Comparison of ENCODE assay signal across 6 cellular contexts in genomic region chr17:39925282-39926134, GRCh38. TPM values are rescaled to one million over a fixed set of nuclear protein-coding genes. Genes with fewer than 3 reads are reported as not detected.
A peak's percentile ranks its signal among the peaks of the same experiment; 100 is the strongest.
DNase-seq lines count a peak whose midpoint lies in the region; ATAC-seq and TF ChIP-seq lines count a peak whose summit lies in the region.

No MANE protein-coding gene starts in this region.

- H3K4me3 ChIP-seq in BLaER1 (peak overlapping the region; percentile 88), hepatocyte (no peak overlapping the region), psoas muscle (no peak overlapping the region), tibial artery (no peak overlapping the region)

- H2AFZ ChIP-seq in hepatocyte, result no peak overlapping the region

- H3K4me2 ChIP-seq in BLaER1 (peak overlapping the region; percentile 98), hepatocyte (peak overlapping the region; percentile 97)

- H3K36me3 ChIP-seq in BLaER1 (peaks cover 38% of the 10 kb centered on the region), hepatocyte (replicated peaks; ENCODE audit: insufficient read depth, low read depth) (no peaks in the 10 kb centered on the region), psoas muscle (ENCODE audit: insufficient read depth in 1 of 2, low read depth in 1 of 2) (peaks cover 0 to 37% of the 10 kb centered on the region in 2 donors), tibial artery (peaks cover 14 to 39% (median 37%) of the 10 kb centered on the region in 3 donors)

- whole genome bisulfite sequencing in hepatocyte (ENCODE audit: low lambda C conversion rate, missing lambda C conversion rate), result 74% methylated on average over 11 of the region's 11 CpGs
- 83 to 86% (median 83%) methylated on average over 11 of the region's 11 CpGs for WGBS in psoas muscle, 3 donors

- TF ChIP-seq CTCF in hepatocyte (IDR thresholded peaks at IDR 0.05; ENCODE audit: poor library complexity), result no peak
- no peak for TF ChIP-seq CTCF in psoas muscle (IDR thresholded peaks at IDR 0.05)
- TF ChIP-seq CTCF in tibial artery (IDR thresholded peaks at IDR 0.05), result no peak

- H3K27ac ChIP-seq in BLaER1 (peak overlapping the region; percentile 85), hepatocyte (peak overlapping the region; percentile 95), psoas muscle (no peak overlapping the region), tibial artery (no peak overlapping the region)

- H3K27me3 ChIP-seq in BLaER1 (no peaks in the 10 kb centered on the region), hepatocyte (no peaks in the 10 kb centered on the region), psoas muscle (ENCODE audit: insufficient read depth in 3 of 3, low read length in 2 of 3) (no peaks in the 10 kb centered on the region), tibial artery (no peaks in the 10 kb centered on the region)

- H3K9ac ChIP-seq in BLaER1, result peak overlapping the region; percentile 92

- no peak for ATAC-seq in psoas muscle

- H3K79me2 ChIP-seq in hepatocyte, result peaks cover 38% of the 10 kb centered on the region

- no peaks in the 10 kb centered on the region for H3K9me2 ChIP-seq in hepatocyte (replicated peaks; ENCODE audit: insufficient read depth)

- H3K9me3 ChIP-seq in BLaER1, result no peaks in the 10 kb centered on the region
- H3K9me3 ChIP-seq in hepatocyte (ENCODE audit: low read depth), result no peaks in the 10 kb centered on the region
- no peaks in the 10 kb centered on the region for H3K9me3 ChIP-seq in psoas muscle
- no peaks in the 10 kb centered on the region for H3K9me3 ChIP-seq in tibial artery

- H4K20me1 ChIP-seq in BLaER1, result peaks cover 39% of the 10 kb centered on the region
- peaks cover 20% of the 10 kb centered on the region for H4K20me1 ChIP-seq in hepatocyte (ENCODE audit: insufficient read depth, poor library complexity, severe bottlenecking)

- H3K4me1 ChIP-seq in BLaER1, result peaks cover 91% of the 10 kb centered on the region
- H3K4me1 ChIP-seq in hepatocyte (ENCODE audit: insufficient read depth), result peaks cover 20% of the 10 kb centered on the region
- peaks cover 42% of the 10 kb centered on the region for H3K4me1 ChIP-seq in psoas muscle
- peaks cover 0 to 52% (median 32%) of the 10 kb centered on the region in 4 donors for H3K4me1 ChIP-seq in tibial artery

- DNase-seq in NCI-H69 (lab: John Stamatoyannopoulos, UW) (peak; percentile 34), hepatocyte (ENCODE audit: low spot score) (no peak), psoas muscle (no peak), tibial artery (no peak), DMS153 treated with DMSO at 0.1 percent for 48 hours (lab: John Stamatoyannopoulos, UW; ENCODE audit: unreplicated experiment) (no peak)

- intact Hi-C loops in psoas muscle (cut with DNase I) (no loop called here), tibial artery (cut with DNase I; ENCODE audit: low total_unique reads) (no loop called here)

RNA-seq across cellular contexts. Expression of gene ORMDL3, which starts 1.9 kb away (rescaled TPM):
- 52.8 and 73.3 TPM in 2 replicates for total RNA-seq in hepatocyte
- polyA plus RNA-seq in hepatocyte, result 33.3 and 56.4 TPM in 2 replicates
- 10 to 100 TPM; 16.9 to 25.1 (median 22.0) TPM for total RNA-seq in psoas muscle
- polyA plus RNA-seq in psoas muscle, result 10 to 100 TPM; 18.7 to 66.9 (median 23.6) TPM

RNA-seq across cellular contexts. Expression of gene LRRC3C, which starts 2.0 kb away (rescaled TPM):
- 0.57 TPM in 1 of 2 replicates, not detected in the other for total RNA-seq in hepatocyte
- not detected in 2 replicates for polyA plus RNA-seq in hepatocyte
- total RNA-seq in psoas muscle, result not detected
- polyA plus RNA-seq in psoas muscle, result under 1 TPM in 1 of 3 donors, not detected in 2; 0.04 TPM

RNA-seq across cellular contexts. Expression of gene GSDMB, which starts 7.1 kb away (rescaled TPM):
- total RNA-seq in hepatocyte (7.9 and 10.3 TPM in 2 replicates), psoas muscle (1 to 10 TPM in 1 of 4 donors, under 1 TPM in 3; 0.54 to 3.6 (median 0.93) TPM)
- polyA plus RNA-seq in hepatocyte (6.4 and 6.9 TPM in 2 replicates), psoas muscle (1 to 10 TPM in 1 of 3 donors, under 1 TPM in 2; 0.77 to 1.1 (median 1.00) TPM)

RNA-seq across cellular contexts. Expression of gene GSDMA, which starts 37.3 kb away (rescaled TPM):
- 0.08 TPM in 1 of 2 replicates, not detected in the other for total RNA-seq in hepatocyte
- 0.08 and 0.21 TPM in 2 replicates for polyA plus RNA-seq in hepatocyte
- total RNA-seq in psoas muscle, result under 1 TPM in 2 of 4 donors, not detected in 2; 0.24 to 0.32 TPM
- under 1 TPM in 2 of 3 donors, not detected in 1; 0.03 to 0.06 TPM for polyA plus RNA-seq in psoas muscle

RNA-seq across cellular contexts. Expression of gene PSMD3, which starts 55.1 kb away (rescaled TPM):
- total RNA-seq in hepatocyte (71.9 and 92.1 TPM in 2 replicates), psoas muscle (100 to 1,000 TPM; 137 to 253 (median 220) TPM)
- polyA plus RNA-seq in hepatocyte (114 and 124 TPM in 2 replicates), psoas muscle (100 to 1,000 TPM; 168 to 392 (median 234) TPM)

Comparison
In these comparisons a context has a peak if more than half of its experiments do, and no peak if none do; other contexts are left out.
1. H3K27ac ChIP-seq: peak in BLaER1 (single experiment) and hepatocyte (single experiment); none in psoas muscle (single experiment) and tibial artery (0 of 2).